ENCODE assay signal across 8 cellular contexts in the genomic region with DNA sequence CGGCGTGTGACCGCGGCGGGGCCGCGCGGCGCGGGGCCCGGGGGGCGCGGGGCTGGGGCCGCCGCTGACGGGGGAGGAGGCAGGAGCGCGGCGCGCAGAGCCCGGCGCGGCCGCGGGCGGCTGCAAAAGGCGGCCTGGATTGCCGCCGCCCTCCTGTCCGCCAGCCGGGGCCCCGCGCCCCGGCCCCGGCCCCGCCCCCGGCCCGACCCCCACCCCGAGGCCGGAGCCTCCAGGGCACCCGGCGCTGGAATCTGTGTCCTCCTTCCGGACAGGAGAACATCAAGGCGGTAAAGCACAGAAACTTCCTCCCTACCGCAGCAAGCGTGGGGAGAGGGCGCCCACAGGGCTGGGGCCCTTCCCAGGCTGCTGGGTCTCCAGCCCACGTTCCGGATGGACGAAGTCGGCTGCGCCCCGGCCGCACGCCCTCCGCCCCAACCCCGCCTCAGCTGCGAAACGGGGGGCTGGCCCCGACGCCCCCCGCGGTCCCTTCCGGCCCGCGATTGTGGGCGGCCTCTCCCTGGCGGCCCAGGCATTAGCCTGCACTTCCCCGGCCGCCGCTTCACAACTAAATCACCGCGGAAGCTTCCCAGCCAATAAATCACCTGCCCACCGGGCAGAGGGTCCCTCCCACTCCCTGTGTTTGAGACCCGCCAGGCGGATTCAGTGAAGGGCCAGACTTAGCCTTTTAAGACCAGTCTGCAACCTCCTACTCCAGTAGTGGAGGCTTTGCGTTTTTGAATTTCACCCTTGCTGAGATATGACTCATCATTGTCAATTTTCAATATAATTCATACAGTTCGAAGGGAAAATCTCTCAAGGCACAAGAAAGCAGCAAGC.
DNase-seq lines count a peak whose midpoint lies in the region; ATAC-seq and TF ChIP-seq lines count a peak whose summit lies in the region.

No MANE protein-coding gene starts in this region.

- H3K36me3 ChIP-seq in mucosa of rectum (ENCODE audit: control insufficient read depth in 2 of 2, insufficient read depth in 2 of 2, low read length in 2 of 2) (peaks cover 7 to 8% of the 10 kb centered on the region in 2 donors), MM.1S (replicated peaks; ENCODE audit: insufficient read depth, low read length) (no peaks in the 10 kb centered on the region)

- H3K9ac ChIP-seq in mucosa of rectum (ENCODE audit: low read depth in 1 of 2, low read length in 2 of 2) (peak overlapping the region; percentile 82 to 87), MM.1S (ENCODE audit: low read length) (no peak overlapping the region)

- H3K27me3 ChIP-seq in mucosa of rectum (ENCODE audit: control insufficient read depth in 2 of 2, insufficient read depth in 2 of 2, low read length in 2 of 2) (no peaks in the 10 kb centered on the region), MM.1S (replicated peaks; ENCODE audit: insufficient read depth, low read length) (0 out of 2 replicates have a peak, but pooled peaks cover 3% of the 10 kb centered on the region)

- H3K9me3 ChIP-seq in mucosa of rectum (ENCODE audit: control insufficient read depth in 2 of 2, low read length in 2 of 2): no peaks in the 10 kb centered on the region
- H3K9me3 ChIP-seq in MM.1S (replicated peaks; ENCODE audit: insufficient read depth, low read length): no peaks in the 10 kb centered on the region

- peaks cover 14% of the 10 kb centered on the region for H3K36me3 Mint-ChIP-seq in activated CD8-positive, alpha-beta memory T cell treated with anti-CD3 and anti-CD28 coated beads, Interleukin-2, amount 10 ng/mL, durations not matched to agents 7 days and 5 days

- TF ChIP-seq CTCF in MM.1S (IDR thresholded peaks at IDR 0.05; ENCODE audit: low read length): no peak

- peaks cover 19% of the 10 kb centered on the region for H3F3A ChIP-seq in MM.1S (ENCODE audit: insufficient read depth, low read length)

- peak; percentile 85 for DNase-seq in AG20443 (ENCODE audit: low spot score)
- DNase-seq in NCI-H526 treated with DMSO at 0.1 percent for 48 hours (lab: John Stamatoyannopoulos, UW): peak; percentile 73
- peak; percentile 68 for DNase-seq in activated CD8-positive, alpha-beta memory T cell treated with anti-CD3 and anti-CD28 coated beads, Interleukin-2, amount 10 ng/mL, durations not matched to agents 7 days and 5 days
- DNase-seq in epidermal melanocyte (ENCODE audit: insufficient read length, low spot score): peak; percentile 22
- DNase-seq in stimulated activated naive CD4-positive, alpha-beta T cell (lab: John Stamatoyannopoulos, UW): peak; percentile 19 to 73 (median 46)
- DNase-seq in MM.1S: no peak

- peaks cover 46% of the 10 kb centered on the region for H3K4me1 Mint-ChIP-seq in activated CD8-positive, alpha-beta memory T cell treated with anti-CD3 and anti-CD28 coated beads, Interleukin-2, amount 10 ng/mL, durations not matched to agents 7 days and 5 days

- H3K4me3 Mint-ChIP-seq in activated CD8-positive, alpha-beta memory T cell treated with anti-CD3 and anti-CD28 coated beads, Interleukin-2, amount 10 ng/mL, durations not matched to agents 7 days and 5 days: peak overlapping the region; percentile 72

- H3K4me3 ChIP-seq in mucosa of rectum (ENCODE audit: low read length in 2 of 2): peak overlapping the region; percentile 75 to 77
- no peak overlapping the region for H3K4me3 ChIP-seq in MM.1S (ENCODE audit: low read length)

- CTCF ChIA-PET in activated CD8-positive, alpha-beta memory T cell treated with anti-CD3 and anti-CD28 coated beads, Interleukin-2, amount 10 ng/mL, durations not matched to agents 7 days and 5 days (lab: Charles Lee): interaction anchor here (1.1 to 1.3 kb wide), 4 partner anchors 15 to 294 kb away, joined by 3 to 5 read pairs (median 4); no protein-coding TSS in a partner anchor

- no peak overlapping the region; the same call in 1 of the 2 replicates for H3K4me2 ChIP-seq in MM.1S (ENCODE audit: low read depth, low read length)

- H3K27ac Mint-ChIP-seq in activated CD8-positive, alpha-beta memory T cell treated with anti-CD3 and anti-CD28 coated beads, Interleukin-2, amount 10 ng/mL, durations not matched to agents 7 days and 5 days: peak overlapping the region; percentile 74

- no peaks in the 10 kb centered on the region for H3K9me2 ChIP-seq in MM.1S (replicated peaks; ENCODE audit: insufficient read depth, low read length)

- H3K9me3 Mint-ChIP-seq in activated CD8-positive, alpha-beta memory T cell treated with anti-CD3 and anti-CD28 coated beads, Interleukin-2, amount 10 ng/mL, durations not matched to agents 7 days and 5 days (ENCODE audit: low read depth): no peaks in the 10 kb centered on the region

- H3K27me3 Mint-ChIP-seq in activated CD8-positive, alpha-beta memory T cell treated with anti-CD3 and anti-CD28 coated beads, Interleukin-2, amount 10 ng/mL, durations not matched to agents 7 days and 5 days: peaks cover 11% of the 10 kb centered on the region

- peak overlapping the region; percentile 97 for H3K27ac ChIP-seq in mucosa of rectum (ENCODE audit: low read depth in 2 of 2, low read length in 2 of 2)
- no peak overlapping the region for H3K27ac ChIP-seq in MM.1S (ENCODE audit: low read length)

- H3K79me2 ChIP-seq in MM.1S (ENCODE audit: low read length): peaks cover 5% of the 10 kb centered on the region; the same call in 1 of the 2 replicates

- H3K4me1 ChIP-seq in mucosa of rectum (ENCODE audit: control insufficient read depth in 2 of 2, insufficient read depth in 2 of 2, low read length in 2 of 2) (peaks cover 38 to 41% of the 10 kb centered on the region in 2 donors), MM.1S (ENCODE audit: low read length) (peaks cover 21% of the 10 kb centered on the region)

- peak; percentile 25 for ATAC-seq in GM21529 (IDR thresholded peaks at IDR 0.05; ENCODE audit: unreplicated experiment)
- ATAC-seq in activated CD8-positive, alpha-beta memory T cell treated with anti-CD3 and anti-CD28 coated beads, Interleukin-2, amount 10 ng/mL, durations not matched to agents 7 days and 5 days: peak; percentile 55

- 0 out of 2 replicates have a peak, but pooled peaks cover 3% of the 10 kb centered on the region for H4K20me1 ChIP-seq in MM.1S (ENCODE audit: insufficient read depth, low read length)

- no peak overlapping the region for H2AFZ ChIP-seq in MM.1S (ENCODE audit: low read length)
